1 cellular context compared by ENCODE assay signal in the genomic region with DNA sequence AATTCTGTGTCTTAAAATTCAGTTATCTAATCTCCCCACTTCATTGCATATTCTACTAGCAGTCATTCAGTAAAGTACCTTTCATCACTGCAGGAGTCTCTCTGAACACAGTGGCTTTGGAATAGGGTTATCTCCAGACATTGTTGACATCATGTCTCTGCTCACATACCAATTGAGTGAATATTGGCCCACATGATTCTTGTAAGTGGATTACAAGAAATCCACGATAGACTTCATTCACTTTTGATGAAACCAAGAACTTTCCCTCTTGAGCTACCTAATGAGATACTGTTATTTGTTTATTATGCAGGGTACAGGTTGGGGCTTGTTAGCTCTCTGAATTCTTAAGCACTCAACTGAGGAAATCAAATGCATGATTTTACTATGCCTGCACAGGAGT.
TF ChIP-seq lines count a peak whose summit lies in the region.

No MANE protein-coding gene starts in this region.

TF ChIP-seq in HEK293, 187 proteins besides CTCF, POLR2A, EP300 and RAD21 (continued from another document and continues in another):
- TF ChIP-seq, protein P1, sequence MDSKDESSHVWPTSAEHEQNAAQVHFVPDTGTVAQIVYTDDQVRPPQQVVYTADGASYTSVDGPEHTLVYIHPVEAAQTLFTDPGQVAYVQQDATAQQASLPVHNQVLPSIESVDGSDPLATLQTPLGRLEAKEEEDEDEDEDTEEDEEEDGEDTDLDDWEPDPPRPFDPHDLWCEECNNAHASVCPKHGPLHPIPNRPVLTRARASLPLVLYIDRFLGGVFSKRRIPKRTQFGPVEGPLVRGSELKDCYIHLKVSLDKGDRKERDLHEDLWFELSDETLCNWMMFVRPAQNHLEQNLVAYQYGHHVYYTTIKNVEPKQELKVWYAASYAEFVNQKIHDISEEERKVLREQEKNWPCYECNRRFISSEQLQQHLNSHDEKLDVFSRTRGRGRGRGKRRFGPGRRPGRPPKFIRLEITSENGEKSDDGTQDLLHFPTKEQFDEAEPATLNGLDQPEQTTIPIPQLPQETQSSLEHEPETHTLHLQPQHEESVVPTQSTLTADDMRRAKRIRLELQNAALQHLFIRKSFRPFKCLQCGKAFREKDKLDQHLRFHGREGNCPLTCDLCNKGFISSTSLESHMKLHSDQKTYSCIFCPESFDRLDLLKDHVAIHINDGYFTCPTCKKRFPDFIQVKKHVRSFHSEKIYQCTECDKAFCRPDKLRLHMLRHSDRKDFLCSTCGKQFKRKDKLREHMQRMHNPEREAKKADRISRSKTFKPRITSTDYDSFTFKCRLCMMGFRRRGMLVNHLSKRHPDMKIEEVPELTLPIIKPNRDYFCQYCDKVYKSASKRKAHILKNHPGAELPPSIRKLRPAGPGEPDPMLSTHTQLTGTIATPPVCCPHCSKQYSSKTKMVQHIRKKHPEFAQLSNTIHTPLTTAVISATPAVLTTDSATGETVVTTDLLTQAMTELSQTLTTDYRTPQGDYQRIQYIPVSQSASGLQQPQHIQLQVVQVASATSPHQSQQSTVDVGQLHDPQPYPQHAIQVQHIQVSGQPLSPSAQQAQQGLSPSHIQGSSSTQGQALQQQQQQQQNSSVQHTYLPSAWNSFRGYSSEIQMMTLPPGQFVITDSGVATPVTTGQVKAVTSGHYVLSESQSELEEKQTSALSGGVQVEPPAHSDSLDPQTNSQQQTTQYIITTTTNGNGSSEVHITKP (tag by site-specific recombination; IDR thresholded peaks at IDR 0.05) = peak; percentile 41; the same call in 1 of the 2 replicates
- TF ChIP-seq SP2 (tag by site-specific recombination; IDR thresholded peaks at IDR 0.05) (no peak), KLF16 (tag by site-specific recombination; IDR thresholded peaks at IDR 0.05) (no peak), ZNF561 (tag by site-specific recombination; IDR thresholded peaks at IDR 0.05; ENCODE audit: borderline replicate concordance) (0 out of 2 replicates have a peak, but pooled peaks have one; percentile 17), ZNF132 (tag by site-specific recombination; IDR thresholded peaks at IDR 0.05; ENCODE audit: borderline replicate concordance) (no peak), GLIS1 (tag by site-specific recombination; IDR thresholded peaks at IDR 0.05) (peak; percentile 86), ZNF423 (tag by site-specific recombination; IDR thresholded peaks at IDR 0.05) (no peak), TRIM28 (IDR thresholded peaks at IDR 0.05; ENCODE audit: borderline replicate concordance, low read length) (peak; percentile 96), ZNF391 (tag by site-specific recombination; IDR thresholded peaks at IDR 0.05; ENCODE audit: borderline replicate concordance, low read depth) (peak; percentile 63; the same call in 1 of the 2 replicates), ZNF677 (tag by site-specific recombination; IDR thresholded peaks at IDR 0.05) (no peak), ZNF214 (tag by site-specific recombination; IDR thresholded peaks at IDR 0.05; ENCODE audit: borderline replicate concordance) (no peak), MEIS1 (CRISPR knock-in tag; IDR thresholded peaks at IDR 0.05; ENCODE audit: borderline replicate concordance) (no peak), ZNF426 (tag by site-specific recombination; IDR thresholded peaks at IDR 0.05) (no peak), BCL11A (tag by site-specific recombination; IDR thresholded peaks at IDR 0.05; ENCODE audit: low read depth) (no peak), SALL2 (tag by site-specific recombination; IDR thresholded peaks at IDR 0.05; ENCODE audit: borderline replicate concordance) (no peak), ZNF121 (tag by site-specific recombination; IDR thresholded peaks at IDR 0.05) (no peak), SP7 (tag by site-specific recombination; IDR thresholded peaks at IDR 0.05) (peak; percentile 86), ZNF670 (tag by site-specific recombination; IDR thresholded peaks at IDR 0.05; ENCODE audit: low read depth) (no peak), ZNF843 (tag by site-specific recombination; IDR thresholded peaks at IDR 0.05) (peak; percentile 96), ZFHX2 (tag by site-specific recombination; conservative IDR thresholded peaks at IDR 0.05) (no peak), ZNF660 (tag by site-specific recombination; IDR thresholded peaks at IDR 0.05) (peak; percentile 37; the same call in 1 of the 2 replicates), ZBTB8A (tag by site-specific recombination; IDR thresholded peaks at IDR 0.05) (0 out of 2 replicates have a peak, but pooled peaks have one; percentile 18), ZFP3 (tag by site-specific recombination; IDR thresholded peaks at IDR 0.05; ENCODE audit: low read depth) (no peak), GLI4 (tag by site-specific recombination; IDR thresholded peaks at IDR 0.05) (no peak)
- TF ChIP-seq, protein P2, sequence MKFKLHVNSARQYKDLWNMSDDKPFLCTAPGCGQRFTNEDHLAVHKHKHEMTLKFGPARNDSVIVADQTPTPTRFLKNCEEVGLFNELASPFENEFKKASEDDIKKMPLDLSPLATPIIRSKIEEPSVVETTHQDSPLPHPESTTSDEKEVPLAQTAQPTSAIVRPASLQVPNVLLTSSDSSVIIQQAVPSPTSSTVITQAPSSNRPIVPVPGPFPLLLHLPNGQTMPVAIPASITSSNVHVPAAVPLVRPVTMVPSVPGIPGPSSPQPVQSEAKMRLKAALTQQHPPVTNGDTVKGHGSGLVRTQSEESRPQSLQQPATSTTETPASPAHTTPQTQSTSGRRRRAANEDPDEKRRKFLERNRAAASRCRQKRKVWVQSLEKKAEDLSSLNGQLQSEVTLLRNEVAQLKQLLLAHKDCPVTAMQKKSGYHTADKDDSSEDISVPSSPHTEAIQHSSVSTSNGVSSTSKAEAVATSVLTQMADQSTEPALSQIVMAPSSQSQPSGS (tag by site-specific recombination; IDR thresholded peaks at IDR 0.05; ENCODE audit: low read depth) = peak; percentile 74
- TF ChIP-seq, protein P3, sequence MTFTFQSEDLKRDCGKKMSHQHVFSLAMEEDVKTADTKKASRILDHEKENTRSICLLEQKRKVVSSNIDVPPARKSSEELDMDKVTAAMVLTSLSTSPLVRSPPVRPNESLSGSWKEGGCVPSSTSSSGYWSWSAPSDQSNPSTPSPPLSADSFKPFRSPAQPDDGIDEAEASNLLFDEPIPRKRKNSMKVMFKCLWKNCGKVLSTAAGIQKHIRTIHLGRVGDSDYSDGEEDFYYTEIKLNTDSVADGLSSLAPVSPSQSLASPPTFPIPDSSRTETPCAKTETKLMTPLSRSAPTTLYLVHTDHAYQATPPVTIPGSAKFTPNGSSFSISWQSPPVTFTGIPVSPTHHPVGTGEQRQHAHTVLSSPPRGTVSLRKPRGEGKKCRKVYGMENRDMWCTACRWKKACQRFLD (tag by site-specific recombination; IDR thresholded peaks at IDR 0.05) = no peak
- TF ChIP-seq, protein P4, sequence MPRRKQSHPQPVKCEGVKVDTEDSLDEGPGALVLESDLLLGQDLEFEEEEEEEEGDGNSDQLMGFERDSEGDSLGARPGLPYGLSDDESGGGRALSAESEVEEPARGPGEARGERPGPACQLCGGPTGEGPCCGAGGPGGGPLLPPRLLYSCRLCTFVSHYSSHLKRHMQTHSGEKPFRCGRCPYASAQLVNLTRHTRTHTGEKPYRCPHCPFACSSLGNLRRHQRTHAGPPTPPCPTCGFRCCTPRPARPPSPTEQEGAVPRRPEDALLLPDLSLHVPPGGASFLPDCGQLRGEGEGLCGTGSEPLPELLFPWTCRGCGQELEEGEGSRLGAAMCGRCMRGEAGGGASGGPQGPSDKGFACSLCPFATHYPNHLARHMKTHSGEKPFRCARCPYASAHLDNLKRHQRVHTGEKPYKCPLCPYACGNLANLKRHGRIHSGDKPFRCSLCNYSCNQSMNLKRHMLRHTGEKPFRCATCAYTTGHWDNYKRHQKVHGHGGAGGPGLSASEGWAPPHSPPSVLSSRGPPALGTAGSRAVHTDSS (tag by site-specific recombination; IDR thresholded peaks at IDR 0.05) = no peak
- TF ChIP-seq, protein P5, sequence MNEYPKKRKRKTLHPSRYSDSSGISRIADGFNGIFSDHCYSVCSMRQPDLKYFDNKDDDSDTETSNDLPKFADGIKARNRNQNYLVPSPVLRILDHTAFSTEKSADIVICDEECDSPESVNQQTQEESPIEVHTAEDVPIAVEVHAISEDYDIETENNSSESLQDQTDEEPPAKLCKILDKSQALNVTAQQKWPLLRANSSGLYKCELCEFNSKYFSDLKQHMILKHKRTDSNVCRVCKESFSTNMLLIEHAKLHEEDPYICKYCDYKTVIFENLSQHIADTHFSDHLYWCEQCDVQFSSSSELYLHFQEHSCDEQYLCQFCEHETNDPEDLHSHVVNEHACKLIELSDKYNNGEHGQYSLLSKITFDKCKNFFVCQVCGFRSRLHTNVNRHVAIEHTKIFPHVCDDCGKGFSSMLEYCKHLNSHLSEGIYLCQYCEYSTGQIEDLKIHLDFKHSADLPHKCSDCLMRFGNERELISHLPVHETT (tag by site-specific recombination; IDR thresholded peaks at IDR 0.05) = peak; percentile 79
- TF ChIP-seq, protein P6, sequence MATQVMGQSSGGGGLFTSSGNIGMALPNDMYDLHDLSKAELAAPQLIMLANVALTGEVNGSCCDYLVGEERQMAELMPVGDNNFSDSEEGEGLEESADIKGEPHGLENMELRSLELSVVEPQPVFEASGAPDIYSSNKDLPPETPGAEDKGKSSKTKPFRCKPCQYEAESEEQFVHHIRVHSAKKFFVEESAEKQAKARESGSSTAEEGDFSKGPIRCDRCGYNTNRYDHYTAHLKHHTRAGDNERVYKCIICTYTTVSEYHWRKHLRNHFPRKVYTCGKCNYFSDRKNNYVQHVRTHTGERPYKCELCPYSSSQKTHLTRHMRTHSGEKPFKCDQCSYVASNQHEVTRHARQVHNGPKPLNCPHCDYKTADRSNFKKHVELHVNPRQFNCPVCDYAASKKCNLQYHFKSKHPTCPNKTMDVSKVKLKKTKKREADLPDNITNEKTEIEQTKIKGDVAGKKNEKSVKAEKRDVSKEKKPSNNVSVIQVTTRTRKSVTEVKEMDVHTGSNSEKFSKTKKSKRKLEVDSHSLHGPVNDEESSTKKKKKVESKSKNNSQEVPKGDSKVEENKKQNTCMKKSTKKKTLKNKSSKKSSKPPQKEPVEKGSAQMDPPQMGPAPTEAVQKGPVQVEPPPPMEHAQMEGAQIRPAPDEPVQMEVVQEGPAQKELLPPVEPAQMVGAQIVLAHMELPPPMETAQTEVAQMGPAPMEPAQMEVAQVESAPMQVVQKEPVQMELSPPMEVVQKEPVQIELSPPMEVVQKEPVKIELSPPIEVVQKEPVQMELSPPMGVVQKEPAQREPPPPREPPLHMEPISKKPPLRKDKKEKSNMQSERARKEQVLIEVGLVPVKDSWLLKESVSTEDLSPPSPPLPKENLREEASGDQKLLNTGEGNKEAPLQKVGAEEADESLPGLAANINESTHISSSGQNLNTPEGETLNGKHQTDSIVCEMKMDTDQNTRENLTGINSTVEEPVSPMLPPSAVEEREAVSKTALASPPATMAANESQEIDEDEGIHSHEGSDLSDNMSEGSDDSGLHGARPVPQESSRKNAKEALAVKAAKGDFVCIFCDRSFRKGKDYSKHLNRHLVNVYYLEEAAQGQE (tag by site-specific recombination; IDR thresholded peaks at IDR 0.05) = no peak
- TF ChIP-seq, protein P7, sequence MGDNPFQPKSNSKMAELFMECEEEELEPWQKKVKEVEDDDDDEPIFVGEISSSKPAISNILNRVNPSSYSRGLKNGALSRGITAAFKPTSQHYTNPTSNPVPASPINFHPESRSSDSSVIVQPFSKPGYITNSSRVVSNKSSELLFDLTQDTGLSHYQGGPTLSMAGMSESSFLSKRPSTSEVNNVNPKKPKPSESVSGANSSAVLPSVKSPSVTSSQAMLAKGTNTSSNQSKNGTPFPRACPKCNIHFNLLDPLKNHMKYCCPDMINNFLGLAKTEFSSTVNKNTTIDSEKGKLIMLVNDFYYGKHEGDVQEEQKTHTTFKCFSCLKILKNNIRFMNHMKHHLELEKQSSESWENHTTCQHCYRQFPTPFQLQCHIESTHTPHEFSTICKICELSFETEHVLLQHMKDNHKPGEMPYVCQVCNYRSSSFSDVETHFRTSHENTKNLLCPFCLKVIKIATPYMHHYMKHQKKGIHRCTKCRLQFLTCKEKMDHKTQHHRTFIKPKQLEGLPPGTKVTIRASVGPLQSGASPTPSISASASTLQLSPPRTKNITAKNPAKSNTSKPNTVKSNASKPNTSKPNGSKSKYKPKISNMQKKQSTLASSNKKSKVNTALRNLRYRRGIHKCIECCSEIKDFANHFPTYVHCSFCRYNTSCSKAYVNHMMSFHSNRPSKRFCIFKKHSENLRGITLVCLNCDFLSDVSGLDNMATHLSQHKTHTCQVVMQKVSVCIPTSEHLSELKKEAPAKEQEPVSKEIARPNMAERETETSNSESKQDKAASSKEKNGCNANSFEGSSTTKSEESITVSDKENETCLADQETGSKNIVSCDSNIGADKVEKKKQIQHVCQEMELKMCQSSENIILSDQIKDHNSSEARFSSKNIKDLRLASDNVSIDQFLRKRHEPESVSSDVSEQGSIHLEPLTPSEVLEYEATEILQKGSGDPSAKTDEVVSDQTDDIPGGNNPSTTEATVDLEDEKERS (tag by site-specific recombination; IDR thresholded peaks at IDR 0.05) = no peak
- TF ChIP-seq, protein P8, sequence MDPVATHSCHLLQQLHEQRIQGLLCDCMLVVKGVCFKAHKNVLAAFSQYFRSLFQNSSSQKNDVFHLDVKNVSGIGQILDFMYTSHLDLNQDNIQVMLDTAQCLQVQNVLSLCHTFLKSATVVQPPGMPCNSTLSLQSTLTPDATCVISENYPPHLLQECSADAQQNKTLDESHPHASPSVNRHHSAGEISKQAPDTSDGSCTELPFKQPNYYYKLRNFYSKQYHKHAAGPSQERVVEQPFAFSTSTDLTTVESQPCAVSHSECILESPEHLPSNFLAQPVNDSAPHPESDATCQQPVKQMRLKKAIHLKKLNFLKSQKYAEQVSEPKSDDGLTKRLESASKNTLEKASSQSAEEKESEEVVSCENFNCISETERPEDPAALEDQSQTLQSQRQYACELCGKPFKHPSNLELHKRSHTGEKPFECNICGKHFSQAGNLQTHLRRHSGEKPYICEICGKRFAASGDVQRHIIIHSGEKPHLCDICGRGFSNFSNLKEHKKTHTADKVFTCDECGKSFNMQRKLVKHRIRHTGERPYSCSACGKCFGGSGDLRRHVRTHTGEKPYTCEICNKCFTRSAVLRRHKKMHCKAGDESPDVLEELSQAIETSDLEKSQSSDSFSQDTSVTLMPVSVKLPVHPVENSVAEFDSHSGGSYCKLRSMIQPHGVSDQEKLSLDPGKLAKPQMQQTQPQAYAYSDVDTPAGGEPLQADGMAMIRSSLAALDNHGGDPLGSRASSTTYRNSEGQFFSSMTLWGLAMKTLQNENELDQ (tag by site-specific recombination; IDR thresholded peaks at IDR 0.05; ENCODE audit: low read depth) = no peak
